Comparison of ENCODE assay signal across 8 cellular contexts in the genomic region with DNA sequence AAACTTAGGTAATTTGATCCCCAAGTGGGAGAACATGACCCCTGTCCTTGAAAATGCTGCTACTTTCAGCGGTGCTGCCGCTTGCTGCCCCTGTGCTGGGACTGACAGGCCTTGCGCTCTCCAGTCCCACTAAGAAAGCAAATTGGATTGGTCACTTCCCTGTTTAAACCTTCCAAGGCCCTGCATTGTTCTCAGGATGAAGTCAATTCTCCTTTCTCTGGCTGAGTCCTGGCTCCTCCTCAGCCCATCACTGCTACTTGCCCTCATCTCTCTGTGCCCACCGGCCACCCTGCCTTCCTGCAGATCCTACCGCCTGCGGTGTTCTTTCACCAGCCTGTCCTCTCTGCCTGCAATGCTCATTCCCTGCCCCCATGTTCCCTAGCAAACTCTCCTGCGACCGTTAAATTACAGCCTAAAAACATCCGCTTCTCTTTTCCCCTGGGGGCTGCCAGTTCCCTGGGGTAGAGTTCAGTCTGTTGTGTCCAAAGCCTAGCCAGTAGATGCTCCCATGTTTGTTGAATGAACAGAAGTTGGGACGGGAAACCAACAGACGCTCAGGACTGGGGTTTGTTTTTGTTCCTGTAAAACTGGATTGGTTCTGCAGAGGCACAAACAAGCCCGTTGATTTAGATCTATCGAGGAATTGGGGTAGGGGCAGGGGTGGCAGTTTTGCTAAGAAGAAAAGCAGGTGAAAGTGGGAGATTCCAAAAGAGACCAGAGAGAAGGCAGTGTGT.
DNase-seq lines count a peak whose midpoint lies in the region; ATAC-seq and TF ChIP-seq lines count a peak whose summit lies in the region.

No MANE protein-coding gene starts in this region.

- H3K4me1 ChIP-seq in Caco-2: peaks cover 47% of the 10 kb centered on the region
- peaks cover 22% of the 10 kb centered on the region for H3K4me1 ChIP-seq in GM23338 (ENCODE audit: insufficient read depth)
- peaks cover 23% of the 10 kb centered on the region for H3K4me1 ChIP-seq in iPS-18a (ENCODE audit: control insufficient read depth, low read depth, low read length)
- peaks cover 68% of the 10 kb centered on the region for H3K4me1 ChIP-seq in suprapubic skin

- TF ChIP-seq EP300 in suprapubic skin (IDR thresholded peaks at IDR 0.05): no peak

- peak overlapping the region; percentile 98 for H2AFZ ChIP-seq in GM23338

- CTCF ChIA-PET in Caco-2 (lab: Charles Lee): no interaction called here

- POLR2A ChIA-PET in Caco-2 (lab: Charles Lee): no interaction called here

- H3K36me3 ChIP-seq in Caco-2 (ENCODE audit: control insufficient read depth, insufficient read depth, low read length) (no peaks in the 10 kb centered on the region), GM23338 (ENCODE audit: insufficient read depth) (no peaks in the 10 kb centered on the region; the same call in 1 of the 2 replicates), iPS-18a (ENCODE audit: control insufficient read depth, low read depth, low read length) (no peaks in the 10 kb centered on the region), suprapubic skin (no peaks in the 10 kb centered on the region)

- H3K9me3 ChIP-seq in Caco-2 (no peaks in the 10 kb centered on the region), iPS-18a (ENCODE audit: control insufficient read depth, low read depth, low read length) (no peaks in the 10 kb centered on the region), suprapubic skin (no peaks in the 10 kb centered on the region)

- H3K27ac Mint-ChIP-seq in Caco-2 (ENCODE audit: unreplicated experiment) (no peak overlapping the region), GM23338 (no peak overlapping the region)

- H3K27me3 Mint-ChIP-seq in Caco-2 (ENCODE audit: insufficient read depth, unreplicated experiment) (no peaks in the 10 kb centered on the region), GM23338 (ENCODE audit: insufficient read depth, low read depth, poor library complexity) (peaks cover 17% of the 10 kb centered on the region)

- H3K9me2 ChIP-seq in GM23338 (ENCODE audit: insufficient read depth): peaks cover 6% of the 10 kb centered on the region; the same call in 1 of the 2 replicates

- H3F3A ChIP-seq in GM23338 (replicated peaks; ENCODE audit: low read depth): 0 out of 2 replicates have a peak, but pooled peaks cover 9% of the 10 kb centered on the region

- intact Hi-C loops in Caco-2 (cut with micrococcal nuclease; ENCODE audit: unreplicated experiment): no loop called here

- no peaks in the 10 kb centered on the region for H3K79me2 ChIP-seq in GM23338 (replicated peaks; ENCODE audit: insufficient read depth)

- H3K27me3 ChIP-seq in Caco-2 (replicated peaks; ENCODE audit: control insufficient read depth, insufficient read depth, low read length): no peaks in the 10 kb centered on the region
- peaks cover 10% of the 10 kb centered on the region for H3K27me3 ChIP-seq in GM23338 (ENCODE audit: insufficient read depth)
- peaks cover 15% of the 10 kb centered on the region for H3K27me3 ChIP-seq in iPS-18a (ENCODE audit: control insufficient read depth, insufficient read depth, low read length)
- no peaks in the 10 kb centered on the region for H3K27me3 ChIP-seq in suprapubic skin

- H3K4me3 ChIP-seq in Caco-2 (ENCODE audit: low read depth, low read length) (no peak overlapping the region), GM23338 (peak overlapping the region; percentile 65), iPS-18a (ENCODE audit: low read length) (peak overlapping the region; percentile 51), suprapubic skin (peak overlapping the region; percentile 27)

- no peak for TF ChIP-seq CTCF in Caco-2 (IDR thresholded peaks at IDR 0.05; ENCODE audit: insufficient read depth in 1 of 2, low read depth in 1 of 2, low read length in 1 of 2, severe bottlenecking in 1 of 2, unreplicated experiment in 1 of 2)
- no peak for TF ChIP-seq CTCF in GM23338 (conservative IDR thresholded peaks at IDR 0.05; ENCODE audit: low read depth in 2 of 2)
- TF ChIP-seq CTCF in suprapubic skin (IDR thresholded peaks at IDR 0.05): no peak

- BruUV-seq in Caco-2 (replicated peaks; lab: Mats Ljungman, UMichigan): no TSS peak

- no peak overlapping the region; the same call in 1 of the 2 replicates for H3K27ac ChIP-seq in GM23338 (ENCODE audit: low read depth)
- no peak overlapping the region for H3K27ac ChIP-seq in iPS-18a (ENCODE audit: low read length)
- peak overlapping the region; percentile 75 for H3K27ac ChIP-seq in suprapubic skin

- no peak overlapping the region for H3K9ac ChIP-seq in iPS-18a (ENCODE audit: low read length)

- H3K36me3 Mint-ChIP-seq in Caco-2 (ENCODE audit: insufficient read depth, unreplicated experiment) (peaks cover 1% of the 10 kb centered on the region), GM23338 (ENCODE audit: low read depth) (no peaks in the 10 kb centered on the region; the same call in 2 of the 3 replicates)

- DNase-seq in Caco-2 (no peak), GM23338 (ENCODE audit: low spot score) (peak; percentile 38), SW480 (ENCODE audit: low spot score) (peak; percentile 21), suprapubic skin (ENCODE audit: low spot score in 2 of 2) (no peak), SKM-1 (lab: John Stamatoyannopoulos, UW; ENCODE audit: unreplicated experiment) (no peak)

- H3K4me2 ChIP-seq in GM23338: peak overlapping the region; percentile 92

- WGBS in suprapubic skin: 62% methylated on average over 13 of the region's 13 CpGs

- no peaks in the 10 kb centered on the region for H4K20me1 ChIP-seq in GM23338 (replicated peaks; ENCODE audit: insufficient read depth)

- no peak for TF ChIP-seq POLR2A in suprapubic skin (IDR thresholded peaks at IDR 0.05)

- ATAC-seq in GM23338 (peak; percentile 55), GM18861 (IDR thresholded peaks at IDR 0.05; ENCODE audit: unreplicated experiment) (no peak), GM18873 (IDR thresholded peaks at IDR 0.05; ENCODE audit: low FRiP score, unreplicated experiment) (no peak)

- H3K4me1 Mint-ChIP-seq in Caco-2 (ENCODE audit: low read depth, unreplicated experiment) (peaks cover 53% of the 10 kb centered on the region), GM23338 (peaks cover 35% of the 10 kb centered on the region)

- peak overlapping the region; percentile 26 for H3K4me3 Mint-ChIP-seq in Caco-2 (ENCODE audit: unreplicated experiment)
- H3K4me3 Mint-ChIP-seq in GM23338: peak overlapping the region; percentile 62

- H3K9me3 Mint-ChIP-seq in Caco-2 (ENCODE audit: unreplicated experiment): peaks cover 9% of the 10 kb centered on the region
- no peaks in the 10 kb centered on the region for H3K9me3 Mint-ChIP-seq in GM23338

TF ChIP-seq in GM23338, 12 proteins besides CTCF, POLR2A, EP300 and RAD21:
- no peak for TF ChIP-seq CREB1 (CRISPR knock-in tag; IDR thresholded peaks at IDR 0.05; ENCODE audit: low read depth)
- TF ChIP-seq, protein P1, sequence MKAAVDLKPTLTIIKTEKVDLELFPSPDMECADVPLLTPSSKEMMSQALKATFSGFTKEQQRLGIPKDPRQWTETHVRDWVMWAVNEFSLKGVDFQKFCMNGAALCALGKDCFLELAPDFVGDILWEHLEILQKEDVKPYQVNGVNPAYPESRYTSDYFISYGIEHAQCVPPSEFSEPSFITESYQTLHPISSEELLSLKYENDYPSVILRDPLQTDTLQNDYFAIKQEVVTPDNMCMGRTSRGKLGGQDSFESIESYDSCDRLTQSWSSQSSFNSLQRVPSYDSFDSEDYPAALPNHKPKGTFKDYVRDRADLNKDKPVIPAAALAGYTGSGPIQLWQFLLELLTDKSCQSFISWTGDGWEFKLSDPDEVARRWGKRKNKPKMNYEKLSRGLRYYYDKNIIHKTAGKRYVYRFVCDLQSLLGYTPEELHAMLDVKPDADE (IDR thresholded peaks at IDR 0.05): no peak
- TF ChIP-seq ZNF331 (CRISPR knock-in tag; IDR thresholded peaks at IDR 0.05; ENCODE audit: low read depth): no peak
- no peak for TF ChIP-seq POLR2AphosphoS5 (IDR thresholded peaks at IDR 0.05; ENCODE audit: low read depth)
- no peak for TF ChIP-seq JUNB (IDR thresholded peaks at IDR 0.05; ENCODE audit: unreplicated experiment)

Comparison
In these comparisons a context has a peak if more than half of its experiments do, and no peak if none do; other contexts are left out.
1. DNase-seq: peak in GM23338 (single experiment) and SW480 (single experiment); none in Caco-2 (0 of 2), suprapubic skin (0 of 2) and SKM-1 (single experiment).